Comparison of ENCODE assay signal across 9 cellular contexts in the genomic region with DNA sequence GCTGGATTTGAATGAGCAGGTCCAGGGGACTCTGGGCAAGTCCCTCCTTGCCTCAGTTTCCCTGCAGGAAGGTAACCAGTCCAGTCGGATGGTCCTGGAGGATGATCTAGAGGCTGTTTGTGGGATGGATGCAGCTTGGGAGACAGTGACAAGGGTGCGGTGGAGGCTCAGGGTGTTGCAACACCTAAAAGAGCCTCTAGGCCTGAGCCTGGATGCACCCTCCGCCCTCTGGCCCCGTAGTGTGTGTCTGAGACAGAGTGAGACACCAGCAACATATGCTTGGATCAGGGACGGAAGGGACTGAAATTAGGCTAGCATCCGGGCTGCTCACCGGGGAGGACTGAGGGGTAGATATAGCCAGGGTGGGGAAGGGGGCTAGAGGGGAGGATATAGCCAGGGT. TPM values are rescaled to one million over a fixed set of nuclear protein-coding genes. Genes with fewer than 3 reads are reported as not detected.
DNase-seq lines count a peak whose midpoint lies in the region; ATAC-seq, FAIRE-seq and TF ChIP-seq lines count a peak whose summit lies in the region.
"Had no signal": no experiment of that assay in that cellular context is flagged by ENCODE, and none has a peak within 500 bp of the region (broad histone marks: within the 10 kb centered on the region; RNA-seq: fewer than 3 reads in every experiment).

No MANE protein-coding gene starts in this region.

- no peaks in the 10 kb centered on the region for H3K9me2 ChIP-seq in PC-9 (ENCODE audit: insufficient read depth)

- intact Hi-C loops in PC-9 (cut with micrococcal nuclease; ENCODE audit: unreplicated experiment): no loop called here

- H3K4me1 ChIP-seq in PC-9 (replicated peaks; ENCODE audit: insufficient read depth) (peaks cover 18% of the 10 kb centered on the region; the same call in 1 of the 2 replicates), muscle layer of duodenum (ENCODE audit: control insufficient read depth in 1 of 2, insufficient read depth in 2 of 2, low read length in 2 of 2) (peaks cover 13 to 26% of the 10 kb centered on the region in 2 donors)

- H3K9me3 ChIP-seq in PC-9 (ENCODE audit: insufficient read depth, low read depth) (no peaks in the 10 kb centered on the region), muscle layer of duodenum (ENCODE audit: control insufficient read depth in 1 of 2, low read length in 2 of 2) (no peaks in the 10 kb centered on the region)
- H3K9me3 ChIP-seq: thyroid gland had no signal

- POLR2A ChIA-PET in PC-9 (lab: Charles Lee; ENCODE audit: unreplicated experiment): no interaction called here

- ATAC-seq in HG03342 (IDR thresholded peaks at IDR 0.05; ENCODE audit: unreplicated experiment): no peak
- no peak for ATAC-seq in HG02885 (IDR thresholded peaks at IDR 0.05; ENCODE audit: poor library complexity, unreplicated experiment)
- no peak for ATAC-seq in HG03469 (IDR thresholded peaks at IDR 0.05; ENCODE audit: unreplicated experiment)

- no peak overlapping the region for H3K27ac ChIP-seq in PC-9
- no peak overlapping the region for H3K27ac ChIP-seq in muscle layer of duodenum (ENCODE audit: low read length)

- DNase-seq in D341Med (ENCODE audit: low spot score) (peak; percentile 53), PC-9 (no peak), cerebellar cortex (ENCODE audit: low spot score) (peak; percentile 36), GM12891 (ENCODE audit: insufficient read length, low spot score) (no peak)

- no peaks in the 10 kb centered on the region for H3K36me3 ChIP-seq in PC-9 (ENCODE audit: low read depth)
- peaks cover 0 to 14% of the 10 kb centered on the region in 2 donors for H3K36me3 ChIP-seq in muscle layer of duodenum (ENCODE audit: control insufficient read depth in 1 of 2, insufficient read depth in 2 of 2, low read length in 2 of 2)

- no peak for TF ChIP-seq POLR2A in GM12891 (IDR thresholded peaks at IDR 0.05; ENCODE audit: low read depth, low read length)

- no peak for TF ChIP-seq CTCF in PC-9 (conservative IDR thresholded peaks at IDR 0.05)

- peaks cover 28% of the 10 kb centered on the region for H3K79me2 ChIP-seq in PC-9 (ENCODE audit: low read depth)

- CTCF ChIA-PET in PC-9 (lab: Charles Lee): no interaction called here

- peaks cover 29% of the 10 kb centered on the region; the same call in 1 of the 2 replicates for H3F3A ChIP-seq in PC-9 (ENCODE audit: insufficient read depth, low read depth)

- H4K20me1 ChIP-seq in PC-9 (ENCODE audit: insufficient read depth): no peaks in the 10 kb centered on the region

- H3K27me3 ChIP-seq in PC-9 (ENCODE audit: insufficient read depth, low read depth) (no peaks in the 10 kb centered on the region), muscle layer of duodenum (ENCODE audit: low read depth, low read length) (no peaks in the 10 kb centered on the region)
- H3K27me3 ChIP-seq: thyroid gland had no signal

- no peak overlapping the region for H2AFZ ChIP-seq in PC-9

- no peak for FAIRE-seq in GM12891 (lab: Jason Lieb, UNC)

- H3K4me2 ChIP-seq in PC-9: peak overlapping the region; percentile 95; the same call in 1 of the 2 replicates

- H3K4me3 ChIP-seq in PC-9: no peak overlapping the region
- peak overlapping the region; percentile 2 to 95 for H3K4me3 ChIP-seq in muscle layer of duodenum (ENCODE audit: low read depth in 1 of 2, low read length in 2 of 2)

- TSS peak; percentile 42 for BruUV-seq in PC-9 (replicated peaks; lab: Mats Ljungman, UMichigan)

TF ChIP-seq in GM12891, 5 proteins besides CTCF, POLR2A, EP300 and RAD21:
- no peak for TF ChIP-seq PAX5 (IDR thresholded peaks at IDR 0.05; ENCODE audit: insufficient read depth, low read length, severe bottlenecking)
- TF ChIP-seq POU2F2 (IDR thresholded peaks at IDR 0.05; ENCODE audit: low read depth, low read length): no peak
- TF ChIP-seq SPI1 (IDR thresholded peaks at IDR 0.05; ENCODE audit: low read depth, low read length): no peak
- no peak for TF ChIP-seq TAF1 (IDR thresholded peaks at IDR 0.05; ENCODE audit: low read depth, low read length)
- TF ChIP-seq POLR2AphosphoS5 (IDR thresholded peaks at IDR 0.05; ENCODE audit: low read depth, low read length): no peak

RNA-seq across cellular contexts. Expression of a gene that starts 1.1 kb away (rescaled TPM):
- 40.3 and 60.0 TPM in 2 replicates for total RNA-seq in PC-9 (2021)
- 1.9 TPM for polyA plus RNA-seq in GM12891 (2012; ENCODE audit: low read depth, missing spikeins)

RNA-seq across cellular contexts. Expression of a gene that starts 1.7 kb away (rescaled TPM):
- total RNA-seq in PC-9 (2021): 182 and 197 TPM in 2 replicates
- 42.1 TPM for polyA plus RNA-seq in GM12891 (2012; ENCODE audit: low read depth, missing spikeins)

RNA-seq across cellular contexts. Expression of a gene that starts 28.6 kb away (rescaled TPM):
- total RNA-seq in PC-9 (2021): 21.5 and 24.4 TPM in 2 replicates
- polyA plus RNA-seq in GM12891 (2012; ENCODE audit: low read depth, missing spikeins): 6.5 TPM

Comparison
In these comparisons a context has a peak if more than half of its experiments do, and no peak if none do; other contexts are left out.
1. DNase-seq: peak in D341Med (single experiment) and cerebellar cortex (single experiment); none in PC-9 (0 of 2) and GM12891 (single experiment).